16 cellular contexts compared by ENCODE assay signal in the genomic region with DNA sequence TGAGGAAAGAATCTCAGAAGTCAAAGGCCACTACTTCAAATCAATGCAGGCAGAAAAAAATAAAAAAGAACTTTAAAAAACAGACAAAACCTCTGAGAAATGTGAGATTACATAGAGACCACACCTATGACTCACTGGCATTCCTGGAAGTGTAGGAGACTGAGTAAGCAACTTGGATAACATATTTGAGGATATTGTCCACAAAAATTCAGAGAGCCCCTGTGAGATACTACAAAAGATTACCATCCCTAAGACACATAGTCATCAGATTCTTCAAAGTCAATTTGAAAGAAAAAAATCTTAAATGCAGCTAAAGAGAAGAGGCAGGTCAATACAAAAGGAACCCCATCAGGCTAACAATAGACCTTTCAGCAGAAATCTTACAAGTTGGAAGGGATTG.
DNase-seq lines count a peak whose midpoint lies in the region; ATAC-seq and TF ChIP-seq lines count a peak whose summit lies in the region.
"Had no signal": no experiment of that assay in that cellular context is flagged by ENCODE, and none has a peak within 500 bp of the region (broad histone marks: within the 10 kb centered on the region; RNA-seq: fewer than 3 reads in every experiment).

No MANE protein-coding gene starts in this region.

- H3K27ac ChIP-seq in RWPE2 (ENCODE audit: poor library complexity, severe bottlenecking) (peak overlapping the region; percentile 96), trophoblast cell (ENCODE audit: low read depth, low read length) (peak overlapping the region; percentile 17)

- no peak overlapping the region for H3K18ac ChIP-seq in trophoblast cell (ENCODE audit: low read length)

- no peak overlapping the region for H3K4me2 ChIP-seq in trophoblast cell (ENCODE audit: low read length)

- no peak overlapping the region for H4K12ac ChIP-seq in trophoblast cell (ENCODE audit: low read depth, low read length)

- no peak overlapping the region for H3K23ac ChIP-seq in trophoblast cell (ENCODE audit: low read length)

- no peak overlapping the region for H3K14ac ChIP-seq in trophoblast cell (ENCODE audit: low read length)

- no peak overlapping the region for H2BK5ac ChIP-seq in trophoblast cell (ENCODE audit: low read depth, low read length, poor library complexity)

- no peak overlapping the region for H4K8ac ChIP-seq in trophoblast cell (ENCODE audit: low read depth, low read length)

- in situ Hi-C loops in KBM-7 (cut with MboI; ENCODE audit: low pct_unique_long_range_greater_than_20kb, low sequenced_read_pairs) = no loop called here

- H3K36me3 ChIP-seq in RWPE2 (ENCODE audit: low read depth) (no peaks in the 10 kb centered on the region), trophoblast cell (ENCODE audit: control insufficient read depth in 1 of 2, insufficient read depth in 2 of 2, low read length in 2 of 2) (no peaks in the 10 kb centered on the region)

- no peak overlapping the region for H3K4me3 ChIP-seq in RWPE2 (ENCODE audit: severe bottlenecking)
- H3K4me3 ChIP-seq in trophoblast cell (ENCODE audit: low read depth, low read length) = no peak overlapping the region

- no peak overlapping the region for H2BK120ac ChIP-seq in trophoblast cell (ENCODE audit: insufficient read depth, low read length, poor library complexity)

- no peak overlapping the region for H2AFZ ChIP-seq in trophoblast cell (ENCODE audit: insufficient read depth, low read length, poor library complexity)

- H3K27me3 ChIP-seq in RWPE2 (ENCODE audit: insufficient read depth, poor library complexity, severe bottlenecking) = no peaks in the 10 kb centered on the region
- no peaks in the 10 kb centered on the region for H3K27me3 ChIP-seq in trophoblast cell (ENCODE audit: insufficient read depth, low read length)

- no peak for TF ChIP-seq CTCF in RWPE2 (IDR thresholded peaks at IDR 0.05; ENCODE audit: poor library complexity, severe bottlenecking)

- H3K4me1 ChIP-seq in RWPE2 (ENCODE audit: insufficient read depth, poor library complexity, severe bottlenecking) = peaks cover 38% of the 10 kb centered on the region
- H3K4me1 ChIP-seq in trophoblast cell (ENCODE audit: control insufficient read depth in 1 of 2, insufficient read depth in 2 of 2, low read length in 2 of 2) = peaks cover 8% of the 10 kb centered on the region in 2 experiments

- no peak overlapping the region for H4K91ac ChIP-seq in trophoblast cell (ENCODE audit: low read depth, low read length)

- H3K79me1 ChIP-seq in trophoblast cell (ENCODE audit: low read length) = peaks cover 8% of the 10 kb centered on the region

- no peak overlapping the region for H3K9ac ChIP-seq in trophoblast cell (ENCODE audit: low read length)

- H3K9me3 ChIP-seq in RWPE2 (ENCODE audit: severe bottlenecking) = peaks cover 12% of the 10 kb centered on the region
- no peaks in the 10 kb centered on the region for H3K9me3 ChIP-seq in trophoblast cell (ENCODE audit: insufficient read depth, low read depth, low read length)

- ATAC-seq in RWPE2 (ENCODE audit: low read depth) = peak; percentile 98
- no peak for ATAC-seq in GM19023 (IDR thresholded peaks at IDR 0.05; ENCODE audit: unreplicated experiment)
- ATAC-seq: activated CD8-positive, alpha-beta T cell treated with anti-CD3 and anti-CD28 coated beads for 36 hours; activated naive CD4-positive, alpha-beta T cell treated with anti-CD3 and anti-CD28 coated beads, Interleukin-2, amount 50 U/mL, for 72 hours; natural killer cell had no signal

- no peak overlapping the region for H3K4ac ChIP-seq in trophoblast cell (ENCODE audit: low read depth, low read length)

- no peak overlapping the region for H2AK5ac ChIP-seq in trophoblast cell (ENCODE audit: low read length)

- DNase-seq in GM04503 (ENCODE audit: low read depth) (peak; percentile 90), RWPE2 (ENCODE audit: low spot score) (no peak), fibroblast of gingiva (ENCODE audit: low read depth) (peak; percentile 34), trophoblast cell (peak; percentile 5 to 77), KBM-7 (no peak), T1000 (lab: John Stamatoyannopoulos, UW) (no peak), ureter (ENCODE audit: low spot score) (no peak)
- DNase-seq: activated CD8-positive, alpha-beta T cell treated with anti-CD3 and anti-CD28 coated beads for 36 hours; effector CD8-positive, alpha-beta T cell; immature natural killer cell; natural killer cell; NCI-H1092; NCI-H526 treated with DMSO at 0.1 percent for 48 hours; T-helper 1 cell had no signal

- H3K79me2 ChIP-seq in trophoblast cell (ENCODE audit: control insufficient read depth, insufficient read depth, low read length, poor library complexity) = no peaks in the 10 kb centered on the region

- H2BK12ac ChIP-seq in trophoblast cell (ENCODE audit: low read length) = no peak overlapping the region

Comparison
In these comparisons a context has a peak if more than half of its experiments do, and no peak if none do; other contexts are left out.
1. DNase-seq: peak in GM04503 (single experiment), fibroblast of gingiva (single experiment) and trophoblast cell (2 of 2); none in RWPE2 (single experiment), KBM-7 (single experiment), T1000 (single experiment) and ureter (single experiment).